13 cellular contexts compared by ENCODE assay signal in the genomic region with DNA sequence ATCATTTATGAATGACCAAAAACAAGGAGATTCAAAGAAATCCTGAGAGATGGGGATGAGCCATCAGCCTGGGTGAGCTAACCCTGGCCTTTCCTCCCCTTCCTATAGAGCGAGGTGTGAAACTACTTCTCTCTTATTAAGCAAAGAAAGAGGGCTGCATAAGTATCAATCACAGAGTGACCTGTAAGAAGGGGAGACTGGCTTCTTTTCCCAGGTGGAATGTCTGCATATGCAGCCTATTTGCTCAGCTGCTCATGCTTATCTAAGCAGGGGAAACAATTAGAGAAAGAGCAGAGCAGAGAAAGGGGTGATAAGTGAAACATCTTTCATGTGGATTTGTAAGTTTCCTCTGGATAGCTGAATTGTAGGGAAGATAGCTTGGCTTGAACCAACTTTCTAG.
A peak's percentile ranks its signal among the peaks of the same experiment; 100 is the strongest.
DNase-seq lines count a peak whose midpoint lies in the region; ATAC-seq and TF ChIP-seq lines count a peak whose summit lies in the region.
"Had no signal": no experiment of that assay in that cellular context is flagged by ENCODE, and none has a peak within 500 bp of the region (broad histone marks: within the 10 kb centered on the region; RNA-seq: fewer than 3 reads in every experiment).

No MANE protein-coding gene starts in this region.

- TF ChIP-seq CTCF in OCI-LY3 (IDR thresholded peaks at IDR 0.05; ENCODE audit: low read depth, low read length) (no peak), progenitor cell of endocrine pancreas (IDR thresholded peaks at IDR 0.05; ENCODE audit: unreplicated experiment) (no peak)

- H3K79me2 ChIP-seq in OCI-LY3 (ENCODE audit: low read length), result no peaks in the 10 kb centered on the region

- no peak overlapping the region for H3K9ac ChIP-seq in OCI-LY3 (ENCODE audit: low read length)

- H3K36me3 ChIP-seq in OCI-LY3 (replicated peaks; ENCODE audit: low read depth, low read length), result no peaks in the 10 kb centered on the region
- H3K36me3 ChIP-seq: BE2C, HAP-1 had no signal

- peaks cover 39% of the 10 kb centered on the region for H3K4me1 Mint-ChIP-seq in progenitor cell of endocrine pancreas (ENCODE audit: low read depth)
- H3K4me1 Mint-ChIP-seq: CD4-positive, alpha-beta memory T cell had no signal

- no peaks in the 10 kb centered on the region for H4K20me1 ChIP-seq in OCI-LY3 (ENCODE audit: insufficient read depth, low read length)

- H3K27ac ChIP-seq in OCI-LY3 (ENCODE audit: low read length), result no peak overlapping the region
- H3K27ac ChIP-seq: A549, C4-2B had no signal

- H3K9me3 Mint-ChIP-seq in progenitor cell of endocrine pancreas (ENCODE audit: low read depth), result peaks cover 4% of the 10 kb centered on the region

- H3K27ac Mint-ChIP-seq in progenitor cell of endocrine pancreas, result peak overlapping the region; percentile 9
- H3K27ac Mint-ChIP-seq: CD4-positive, alpha-beta memory T cell had no signal

- H3K4me3 Mint-ChIP-seq in progenitor cell of endocrine pancreas (ENCODE audit: low read depth), result no peak overlapping the region
- H3K4me3 Mint-ChIP-seq: CD4-positive, alpha-beta memory T cell had no signal

- H3K9me3 ChIP-seq in OCI-LY3 (ENCODE audit: insufficient read depth, low read length), result peaks cover 4% of the 10 kb centered on the region; the same call in 1 of the 2 replicates
- H3K9me3 ChIP-seq: A549, BE2C, HAP-1 had no signal

- H3K27me3 ChIP-seq in OCI-LY3 (ENCODE audit: low read depth, low read length), result peaks cover 7% of the 10 kb centered on the region
- H3K27me3 ChIP-seq: BE2C had no signal

- no peaks in the 10 kb centered on the region for H3K36me3 Mint-ChIP-seq in progenitor cell of endocrine pancreas (ENCODE audit: insufficient read depth)
- H3K36me3 Mint-ChIP-seq: CD4-positive, alpha-beta memory T cell had no signal

- no peak overlapping the region for H3K4me3 ChIP-seq in OCI-LY3 (ENCODE audit: low read length)
- H3K4me3 ChIP-seq: A549, HAP-1 had no signal

- no peak overlapping the region for H2AFZ ChIP-seq in OCI-LY3 (ENCODE audit: low read depth, low read length)

- peak overlapping the region; percentile 32; the same call in 1 of the 2 replicates for H3K4me2 ChIP-seq in OCI-LY3 (ENCODE audit: low read length)
- H3K4me2 ChIP-seq: A549 had no signal

- H3K4me1 ChIP-seq in OCI-LY3 (ENCODE audit: low read length), result peaks cover 36% of the 10 kb centered on the region
- H3K4me1 ChIP-seq: A549, HAP-1 had no signal

- ATAC-seq in GM18520 (IDR thresholded peaks at IDR 0.05; ENCODE audit: unreplicated experiment), result no peak
- ATAC-seq: A549 had no signal

- no peaks in the 10 kb centered on the region for H3K27me3 Mint-ChIP-seq in progenitor cell of endocrine pancreas

- DNase-seq in NCI-H748 (lab: John Stamatoyannopoulos, UW; ENCODE audit: unreplicated experiment), result peak; percentile 66
- no peak for DNase-seq in NCI-H748 treated with DMSO at 0.1 percent for 48 hours (lab: John Stamatoyannopoulos, UW)
- peak; percentile 70 for DNase-seq in NCI-H146 (lab: John Stamatoyannopoulos, UW)
- no peak for DNase-seq in progenitor cell of endocrine pancreas (ENCODE audit: low spot score, unreplicated experiment)
- no peak for DNase-seq in activated CD8-positive, alpha-beta memory T cell treated with anti-CD3 and anti-CD28 coated beads, Interleukin-2, amount 50 U/mL, for 4 hours
- no peak for DNase-seq in HT-29 (ENCODE audit: low spot score)
- DNase-seq: BE2C; CD4-positive, alpha-beta memory T cell had no signal

Comparison
In these comparisons a context has a peak if more than half of its experiments do, and no peak if none do; other contexts are left out.
1. DNase-seq: peak in NCI-H748 (single experiment) and NCI-H146 (single experiment); none in NCI-H748 treated with DMSO at 0.1 percent for 48 hours (single experiment), progenitor cell of endocrine pancreas (single experiment), activated CD8-positive, alpha-beta memory T cell treated with anti-CD3 and anti-CD28 coated beads, Interleukin-2, amount 50 U/mL, for 4 hours (single experiment) and HT-29 (single experiment).